In genomic region chr2:68251187-68251854, GRCh38 we compare ENCODE assay signal across 1 cellular context.
TF ChIP-seq lines count a peak whose summit lies in the region.

No MANE protein-coding gene starts in this region.

TF ChIP-seq in HepG2, 621 proteins besides CTCF, POLR2A, EP300 and RAD21 (continued from another document and continues in another):
- TF ChIP-seq ZBTB25 (CRISPR knock-in tag; IDR thresholded peaks at IDR 0.05) = peak; percentile 5; the same call in 1 of the 2 replicates
- no peak for TF ChIP-seq STAT6 (CRISPR knock-in tag; IDR thresholded peaks at IDR 0.05; ENCODE audit: borderline replicate concordance)
- TF ChIP-seq MED13 (CRISPR knock-in tag; IDR thresholded peaks at IDR 0.05) = no peak
- TF ChIP-seq ZNF780A (CRISPR knock-in tag; IDR thresholded peaks at IDR 0.05) = no peak
- TF ChIP-seq ZFP90 (CRISPR knock-in tag; IDR thresholded peaks at IDR 0.05; ENCODE audit: borderline replicate concordance) = 0 out of 2 replicates have a peak, but pooled peaks have one; percentile 61
- TF ChIP-seq SP2 (CRISPR knock-in tag; IDR thresholded peaks at IDR 0.05) = no peak
- TF ChIP-seq ZNF891 (CRISPR knock-in tag; IDR thresholded peaks at IDR 0.05) = no peak
- no peak for TF ChIP-seq ZBTB20 (CRISPR knock-in tag; IDR thresholded peaks at IDR 0.05; ENCODE audit: borderline replicate concordance, low read depth)
- no peak for TF ChIP-seq FIP1L1 (IDR thresholded peaks at IDR 0.05; ENCODE audit: borderline replicate concordance, insufficient read depth, low read depth, low read length)
- TF ChIP-seq ZNF460 (CRISPR knock-in tag; IDR thresholded peaks at IDR 0.05; ENCODE audit: borderline replicate concordance) = no peak
- no peak for TF ChIP-seq HIC2 (CRISPR knock-in tag; IDR thresholded peaks at IDR 0.05; ENCODE audit: low read depth)
- TF ChIP-seq FOXP1 (IDR thresholded peaks at IDR 0.05) = no peak
- TF ChIP-seq FOXP1 (CRISPR knock-in tag; IDR thresholded peaks at IDR 0.05) = no peak
- no peak for TF ChIP-seq ZSCAN5A (CRISPR knock-in tag; IDR thresholded peaks at IDR 0.05; ENCODE audit: borderline replicate concordance)
- TF ChIP-seq CENPBD1 (CRISPR knock-in tag; IDR thresholded peaks at IDR 0.05; ENCODE audit: borderline replicate concordance, low read depth) = no peak
- TF ChIP-seq CHCHD3 (CRISPR knock-in tag; IDR thresholded peaks at IDR 0.05) = no peak
- TF ChIP-seq SMYD3 (CRISPR knock-in tag; IDR thresholded peaks at IDR 0.05) = no peak
- TF ChIP-seq JDP2 (CRISPR knock-in tag; IDR thresholded peaks at IDR 0.05; ENCODE audit: borderline replicate concordance) = no peak
- no peak for TF ChIP-seq RERE (CRISPR knock-in tag; IDR thresholded peaks at IDR 0.05; ENCODE audit: low read depth)
- no peak for TF ChIP-seq SP140L (CRISPR knock-in tag; IDR thresholded peaks at IDR 0.05; ENCODE audit: borderline replicate concordance)
- TF ChIP-seq ZNF605 (CRISPR knock-in tag; IDR thresholded peaks at IDR 0.05) = peak; percentile 46; the same call in 1 of the 2 replicates
- no peak for TF ChIP-seq MYNN (CRISPR knock-in tag; IDR thresholded peaks at IDR 0.05; ENCODE audit: low read depth)
- TF ChIP-seq BRF2 (CRISPR knock-in tag; IDR thresholded peaks at IDR 0.05) = no peak
- 0 out of 2 replicates have a peak, but pooled peaks have one; percentile 34 for TF ChIP-seq ZNF264 (CRISPR knock-in tag; IDR thresholded peaks at IDR 0.05)
- no peak for TF ChIP-seq ZNF781 (CRISPR knock-in tag; IDR thresholded peaks at IDR 0.05; ENCODE audit: borderline replicate concordance, not compliant biosample characterization)
- no peak for TF ChIP-seq MIER3 (CRISPR knock-in tag; IDR thresholded peaks at IDR 0.05; ENCODE audit: borderline replicate concordance)
- no peak for TF ChIP-seq ATF3 (CRISPR knock-in tag; IDR thresholded peaks at IDR 0.05)
- TF ChIP-seq ZNF563 (CRISPR knock-in tag; IDR thresholded peaks at IDR 0.05) = 0 out of 2 replicates have a peak, but pooled peaks have one; percentile 57
- TF ChIP-seq E2F5 (CRISPR knock-in tag; conservative IDR thresholded peaks at IDR 0.05) = no peak
- TF ChIP-seq ZNF556 (CRISPR knock-in tag; IDR thresholded peaks at IDR 0.05; ENCODE audit: borderline replicate concordance) = no peak
- no peak for TF ChIP-seq ZNF619 (CRISPR knock-in tag; IDR thresholded peaks at IDR 0.05)
- TF ChIP-seq CREB1 (IDR thresholded peaks at IDR 0.05) = no peak
- TF ChIP-seq CREB1 (CRISPR knock-in tag; IDR thresholded peaks at IDR 0.05) = no peak
- TF ChIP-seq MLLT10 (CRISPR knock-in tag; IDR thresholded peaks at IDR 0.05) = no peak
- no peak for TF ChIP-seq STAT5B (CRISPR knock-in tag; IDR thresholded peaks at IDR 0.05)
- TF ChIP-seq ZNF263 (CRISPR knock-in tag; IDR thresholded peaks at IDR 0.05) = peak; percentile 82
- no peak for TF ChIP-seq HCFC1 (IDR thresholded peaks at IDR 0.05; ENCODE audit: low read depth, low read length)
- no peak for TF ChIP-seq ZNF766 (CRISPR knock-in tag; IDR thresholded peaks at IDR 0.05; ENCODE audit: borderline replicate concordance)
- no peak for TF ChIP-seq LCORL (IDR thresholded peaks at IDR 0.05)
- no peak for TF ChIP-seq LCORL (CRISPR knock-in tag; IDR thresholded peaks at IDR 0.05)
- TF ChIP-seq ZFX (CRISPR knock-in tag; IDR thresholded peaks at IDR 0.05; ENCODE audit: low read depth) = no peak
- TF ChIP-seq U2AF2 (IDR thresholded peaks at IDR 0.05; ENCODE audit: low read depth, low read length) = no peak
- TF ChIP-seq ZNF138 (CRISPR knock-in tag; IDR thresholded peaks at IDR 0.05; ENCODE audit: low read depth) = no peak
- TF ChIP-seq IKZF1 (IDR thresholded peaks at IDR 0.05) = no peak
